Comparison of ENCODE assay signal across 22 cellular contexts in the genomic region with DNA sequence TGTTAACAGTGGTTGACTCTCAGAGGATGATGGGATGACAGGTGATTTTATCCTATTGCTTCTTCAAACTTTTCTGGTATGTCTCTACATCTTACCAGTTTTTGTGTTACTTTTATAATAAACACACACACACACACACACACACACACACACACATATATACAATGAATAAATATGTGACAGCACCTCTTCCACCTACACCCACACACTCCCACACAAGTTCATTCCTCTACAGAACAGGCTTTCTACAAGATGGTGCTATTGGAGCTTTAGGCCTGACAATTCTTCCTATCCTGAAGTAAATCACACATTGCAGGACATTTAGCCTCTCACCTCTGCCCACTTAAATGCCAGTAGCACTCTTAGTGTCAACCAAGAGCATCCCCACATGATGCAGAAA.
"Had no signal": no experiment of that assay in that cellular context is flagged by ENCODE, and none has a peak within 500 bp of the region (broad histone marks: within the 10 kb centered on the region; RNA-seq: fewer than 3 reads in every experiment).

No MANE protein-coding gene starts in this region.

- H3K4me3 ChIP-seq: colonic mucosa, coronary artery, dorsolateral prefrontal cortex, esophagus muscularis mucosa, esophagus squamous epithelium, gastrocnemius medialis, gastroesophageal sphincter, heart left ventricle, heart right ventricle had no signal

- H3K9me3 ChIP-seq: colonic mucosa had no signal

- DNase-seq: colonic mucosa; cortex of kidney; dermis blood vessel endothelial cell; dorsolateral prefrontal cortex; effector CD4-positive, alpha-beta T cell; effector CD8-positive, alpha-beta T cell; effector memory CD4-positive, alpha-beta T cell; effector memory CD8-positive, alpha-beta T cell; endodermal cell; erythroblast; esophagus squamous epithelium; foreskin fibroblast; foreskin keratinocyte; foreskin melanocyte; gastrocnemius medialis; glutamatergic neuron; heart left ventricle; heart right ventricle had no signal

- H3K4me1 ChIP-seq: colonic mucosa, esophagus muscularis mucosa, esophagus squamous epithelium, foreskin keratinocyte, gastrocnemius medialis, gastroesophageal sphincter, heart left ventricle, heart right ventricle had no signal

- H3K36me3 ChIP-seq: colonic mucosa, esophagus muscularis mucosa, esophagus squamous epithelium, gastrocnemius medialis, gastroesophageal sphincter, heart left ventricle, heart right ventricle had no signal

- H3K27ac ChIP-seq: colonic mucosa, coronary artery, dorsolateral prefrontal cortex, epithelial cell of prostate, esophagus muscularis mucosa, esophagus squamous epithelium, foreskin keratinocyte, gastrocnemius medialis, gastroesophageal sphincter, heart left ventricle, heart right ventricle had no signal
